Comparison of ENCODE assay signal across 1 cellular context in genomic region chr11:68753300-68753699, GRCh38.
TF ChIP-seq lines count a peak whose summit lies in the region.

No MANE protein-coding gene starts in this region.

TF ChIP-seq in GM12878, 131 proteins besides CTCF, POLR2A, EP300 and RAD21 (continued from another document):
- TF ChIP-seq MEF2A (IDR thresholded peaks at IDR 0.05; ENCODE audit: insufficient read depth, low read depth, low read length) (no peak), BHLHE40 (IDR thresholded peaks at IDR 0.05; ENCODE audit: borderline replicate concordance in 1 of 2, low read depth in 2 of 2, low read length in 1 of 2) (no peak), ZNF217 (IDR thresholded peaks at IDR 0.05) (no peak), RBBP5 (conservative IDR thresholded peaks at IDR 0.05) (no peak), POLR2AphosphoS5 (IDR thresholded peaks at IDR 0.05; ENCODE audit: low read length) (no peak), CEBPB (IDR thresholded peaks at IDR 0.05; ENCODE audit: borderline replicate concordance in 1 of 2, low read depth in 2 of 2, low read length in 2 of 2) (no peak)
